Comparison of ENCODE assay signal across 1 cellular context in genomic region chr18:63283305-63283704, GRCh38.
TF ChIP-seq lines count a peak whose summit lies in the region.

No MANE protein-coding gene starts in this region.

TF ChIP-seq in GM12878, 131 proteins besides CTCF, POLR2A, EP300 and RAD21 (continued from another document):
- TF ChIP-seq, protein P1, sequence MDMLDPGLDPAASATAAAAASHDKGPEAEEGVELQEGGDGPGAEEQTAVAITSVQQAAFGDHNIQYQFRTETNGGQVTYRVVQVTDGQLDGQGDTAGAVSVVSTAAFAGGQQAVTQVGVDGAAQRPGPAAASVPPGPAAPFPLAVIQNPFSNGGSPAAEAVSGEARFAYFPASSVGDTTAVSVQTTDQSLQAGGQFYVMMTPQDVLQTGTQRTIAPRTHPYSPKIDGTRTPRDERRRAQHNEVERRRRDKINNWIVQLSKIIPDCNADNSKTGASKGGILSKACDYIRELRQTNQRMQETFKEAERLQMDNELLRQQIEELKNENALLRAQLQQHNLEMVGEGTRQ (IDR thresholded peaks at IDR 0.05; ENCODE audit: borderline replicate concordance, low read depth, low read length): no peak
- TF ChIP-seq, protein P2, sequence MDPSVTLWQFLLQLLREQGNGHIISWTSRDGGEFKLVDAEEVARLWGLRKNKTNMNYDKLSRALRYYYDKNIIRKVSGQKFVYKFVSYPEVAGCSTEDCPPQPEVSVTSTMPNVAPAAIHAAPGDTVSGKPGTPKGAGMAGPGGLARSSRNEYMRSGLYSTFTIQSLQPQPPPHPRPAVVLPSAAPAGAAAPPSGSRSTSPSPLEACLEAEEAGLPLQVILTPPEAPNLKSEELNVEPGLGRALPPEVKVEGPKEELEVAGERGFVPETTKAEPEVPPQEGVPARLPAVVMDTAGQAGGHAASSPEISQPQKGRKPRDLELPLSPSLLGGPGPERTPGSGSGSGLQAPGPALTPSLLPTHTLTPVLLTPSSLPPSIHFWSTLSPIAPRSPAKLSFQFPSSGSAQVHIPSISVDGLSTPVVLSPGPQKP (IDR thresholded peaks at IDR 0.05; ENCODE audit: low read depth, low read length): no peak
- no peak for TF ChIP-seq YY1 (IDR thresholded peaks at IDR 0.05; ENCODE audit: low read depth, low read length)
- no peak for TF ChIP-seq RELB (IDR thresholded peaks at IDR 0.05; ENCODE audit: low read depth)
- TF ChIP-seq MTA3 (IDR thresholded peaks at IDR 0.05; ENCODE audit: borderline replicate concordance, low read length): no peak
